ENCODE assay signal across 18 cellular contexts in genomic region chr10:125005312-125006187, GRCh38.
DNase-seq lines count a peak whose midpoint lies in the region; ATAC-seq and TF ChIP-seq lines count a peak whose summit lies in the region.
"Had no signal": no experiment of that assay in that cellular context is flagged by ENCODE, and none has a peak within 500 bp of the region (broad histone marks: within the 10 kb centered on the region; RNA-seq: fewer than 3 reads in every experiment).

No MANE protein-coding gene starts in this region.

- peaks cover 71% of the 10 kb centered on the region for H3K79me2 ChIP-seq in GM23338 (replicated peaks; ENCODE audit: insufficient read depth)

- no peak overlapping the region for H3K4me2 ChIP-seq in GM23338

- H3K4me3 Mint-ChIP-seq in GM23338: no peak overlapping the region
- no peak overlapping the region for H3K4me3 Mint-ChIP-seq in CD4-positive, alpha-beta memory T cell
- H3K4me3 Mint-ChIP-seq: activated CD8-positive, alpha-beta T cell treated with anti-CD3 and anti-CD28 coated beads for 36 hours; memory B cell; natural killer cell treated with Interleukin-12 subunit alpha and Interleukin-12 subunit beta and Interleukin-15 and Interleukin-18, amount 100 ng/mL, for 72 hours had no signal

- no peak for TF ChIP-seq POLR2A in stomach (IDR thresholded peaks at IDR 0.05)

- TF ChIP-seq EP300 in stomach (IDR thresholded peaks at IDR 0.05): no peak

- DNase-seq in GM23338 (ENCODE audit: low spot score) (no peak), mesenteric fat pad (ENCODE audit: low spot score) (peak; percentile 79), stomach (peak; percentile 23), NCI-H187 treated with DMSO at 0.1 percent for 48 hours (lab: John Stamatoyannopoulos, UW) (no peak), NCI-H146 (lab: John Stamatoyannopoulos, UW) (no peak)
- DNase-seq in CD4-positive, alpha-beta memory T cell: no peak
- DNase-seq: activated CD8-positive, alpha-beta T cell treated with anti-CD3 and anti-CD28 coated beads for 36 hours; AML-193; effector CD8-positive, alpha-beta T cell; NCI-H187; retina; stimulated activated naive CD8-positive, alpha-beta T cell treated with anti-CD3 and anti-CD28 coated beads, Interleukin-15, Interleukin-2, amounts not matched to agents 100 U/mL and 50 U/mL, for 24 hours had no signal

- 90 to 94% (median 92%) methylated on average over 30 to 36 of the region's 36 CpGs for WGBS in stomach, 5 donors

- peak overlapping the region; percentile 72; the same call in 1 of the 2 replicates for H3K27ac Mint-ChIP-seq in GM23338
- no peak overlapping the region for H3K27ac Mint-ChIP-seq in CD4-positive, alpha-beta memory T cell
- H3K27ac Mint-ChIP-seq: activated CD8-positive, alpha-beta T cell treated with anti-CD3 and anti-CD28 coated beads for 36 hours; memory B cell; natural killer cell treated with Interleukin-12 subunit alpha and Interleukin-12 subunit beta and Interleukin-15 and Interleukin-18, amount 100 ng/mL, for 72 hours had no signal

- TF ChIP-seq CTCF in GM23338 (conservative IDR thresholded peaks at IDR 0.05; ENCODE audit: low read depth in 2 of 2) (no peak), stomach (IDR thresholded peaks at IDR 0.05) (no peak)

- H2AFZ ChIP-seq in GM23338: no peak overlapping the region

- H3K36me3 ChIP-seq in GM23338 (ENCODE audit: insufficient read depth) (peaks cover 12% of the 10 kb centered on the region; the same call in 1 of the 2 replicates), stomach (peaks cover 15 to 57% (median 52%) of the 10 kb centered on the region in 4 donors)
- no peaks in the 10 kb centered on the region for H3K36me3 ChIP-seq in CD4-positive, alpha-beta memory T cell (ENCODE audit: insufficient read depth, low read length)

- peaks cover 78% of the 10 kb centered on the region for H3K36me3 Mint-ChIP-seq in GM23338 (ENCODE audit: low read depth)
- H3K36me3 Mint-ChIP-seq in CD4-positive, alpha-beta memory T cell: no peaks in the 10 kb centered on the region
- H3K36me3 Mint-ChIP-seq: memory B cell; natural killer cell treated with Interleukin-12 subunit alpha and Interleukin-12 subunit beta and Interleukin-15 and Interleukin-18, amount 100 ng/mL, for 72 hours had no signal

- POLR2A ChIA-PET in CD4-positive, alpha-beta memory T cell (lab: Charles Lee; ENCODE audit: partially characterized antibody): no interaction called here

- ATAC-seq in GM23338: no peak
- ATAC-seq: activated CD8-positive, alpha-beta T cell treated with anti-CD3 and anti-CD28 coated beads for 36 hours; K562; natural killer cell treated with Interleukin-12 subunit alpha and Interleukin-12 subunit beta and Interleukin-15 and Interleukin-18, amount 100 ng/mL, for 72 hours; stimulated activated naive CD8-positive, alpha-beta T cell treated with anti-CD3 and anti-CD28 coated beads, Interleukin-15, Interleukin-2, amounts not matched to agents 100 U/mL and 50 U/mL, for 24 hours had no signal

- no peaks in the 10 kb centered on the region for H3K27me3 ChIP-seq in GM23338 (ENCODE audit: insufficient read depth)
- H3K27me3 ChIP-seq in stomach: no peaks in the 10 kb centered on the region
- no peaks in the 10 kb centered on the region for H3K27me3 ChIP-seq in CD4-positive, alpha-beta memory T cell (ENCODE audit: insufficient read depth, low read length)
- H3K27me3 ChIP-seq: vagina had no signal

- peaks cover 38% of the 10 kb centered on the region for H3K4me1 Mint-ChIP-seq in GM23338
- H3K4me1 Mint-ChIP-seq in CD4-positive, alpha-beta memory T cell: no peaks in the 10 kb centered on the region
- H3K4me1 Mint-ChIP-seq: memory B cell had no signal

- CTCF ChIA-PET in CD4-positive, alpha-beta memory T cell (lab: Charles Lee; ENCODE audit: partially characterized antibody): no interaction called here

- H4K20me1 ChIP-seq in GM23338 (replicated peaks; ENCODE audit: insufficient read depth): peaks cover 58% of the 10 kb centered on the region

- H3K27me3 Mint-ChIP-seq in GM23338 (ENCODE audit: insufficient read depth, low read depth, poor library complexity): peaks cover 41% of the 10 kb centered on the region
- H3K27me3 Mint-ChIP-seq in CD4-positive, alpha-beta memory T cell: peaks cover 0 to 3% of the 10 kb centered on the region in 2 donors
- H3K27me3 Mint-ChIP-seq: activated CD8-positive, alpha-beta T cell treated with anti-CD3 and anti-CD28 coated beads for 36 hours; natural killer cell treated with Interleukin-12 subunit alpha and Interleukin-12 subunit beta and Interleukin-15 and Interleukin-18, amount 100 ng/mL, for 72 hours had no signal

- H3K9me3 ChIP-seq in stomach: no peaks in the 10 kb centered on the region
- no peaks in the 10 kb centered on the region for H3K9me3 ChIP-seq in CD4-positive, alpha-beta memory T cell (ENCODE audit: control insufficient read depth in 1 of 2, low read length in 2 of 2)
- H3K9me3 ChIP-seq: vagina had no signal

- peaks cover 9% of the 10 kb centered on the region for H3F3A ChIP-seq in GM23338 (replicated peaks; ENCODE audit: low read depth)

- H3K9me3 Mint-ChIP-seq in GM23338: no peaks in the 10 kb centered on the region
- no peaks in the 10 kb centered on the region for H3K9me3 Mint-ChIP-seq in CD4-positive, alpha-beta memory T cell
- H3K9me3 Mint-ChIP-seq: activated CD8-positive, alpha-beta T cell treated with anti-CD3 and anti-CD28 coated beads for 36 hours; memory B cell; natural killer cell treated with Interleukin-12 subunit alpha and Interleukin-12 subunit beta and Interleukin-15 and Interleukin-18, amount 100 ng/mL, for 72 hours had no signal

- H3K27ac ChIP-seq in GM23338 (ENCODE audit: low read depth): 0 out of 2 replicates have a peak overlapping the region, but pooled peaks have one; percentile 59
- H3K27ac ChIP-seq in angular gyrus (ENCODE audit: low read depth, low read length): peak overlapping the region; percentile 14
- no peak overlapping the region for H3K27ac ChIP-seq in stomach
- no peak overlapping the region for H3K27ac ChIP-seq in CD4-positive, alpha-beta memory T cell (ENCODE audit: low read depth, low read length)
- H3K27ac ChIP-seq: VCaP had no signal

- no peak overlapping the region for H3K4me3 ChIP-seq in GM23338
- no peak overlapping the region for H3K4me3 ChIP-seq in stomach
- H3K4me3 ChIP-seq in CD4-positive, alpha-beta memory T cell (ENCODE audit: low read length in 2 of 2): no peak overlapping the region
- H3K4me3 ChIP-seq: K562, vagina had no signal

- H3K9me2 ChIP-seq in GM23338 (ENCODE audit: insufficient read depth): no peaks in the 10 kb centered on the region

- intact Hi-C loops in stomach (cut with DNase I; ENCODE audit: low total_unique reads): no loop called here
- intact Hi-C loops in CD4-positive, alpha-beta memory T cell (cut with micrococcal nuclease): no loop called here

- peaks cover 18% of the 10 kb centered on the region for H3K4me1 ChIP-seq in GM23338 (ENCODE audit: insufficient read depth)
- peaks cover 40 to 97% (median 71%) of the 10 kb centered on the region in 4 donors for H3K4me1 ChIP-seq in stomach
- no peaks in the 10 kb centered on the region for H3K4me1 ChIP-seq in CD4-positive, alpha-beta memory T cell (ENCODE audit: insufficient read depth, low read length)

TF ChIP-seq in GM23338, 12 proteins besides CTCF, POLR2A, EP300 and RAD21 (continues in another document):
- TF ChIP-seq NANOG (IDR thresholded peaks at IDR 0.05; ENCODE audit: borderline replicate concordance) (no peak), ETS1 (IDR thresholded peaks at IDR 0.05) (no peak), EZH2phosphoT487 (IDR thresholded peaks at IDR 0.05; ENCODE audit: unreplicated experiment) (no peak)

Comparison
In these comparisons a context has a peak if more than half of its experiments do, and no peak if none do; other contexts are left out.
1. DNase-seq: peak in mesenteric fat pad (single experiment) and stomach (single experiment); none in GM23338 (single experiment), CD4-positive, alpha-beta memory T cell (0 of 5), NCI-H187 treated with DMSO at 0.1 percent for 48 hours (single experiment) and NCI-H146 (single experiment).
2. H3K27ac ChIP-seq: peak in GM23338 (single experiment) and angular gyrus (single experiment); none in stomach (0 of 5) and CD4-positive, alpha-beta memory T cell (single experiment).